In genomic region chr3:36944012-36944640, GRCh38 we compare ENCODE assay signal across 8 cellular contexts. TPM values are rescaled to one million over a fixed set of nuclear protein-coding genes. Genes with fewer than 3 reads are reported as not detected.
A peak's percentile ranks its signal among the peaks of the same experiment; 100 is the strongest.
DNase-seq lines count a peak whose midpoint lies in the region; ATAC-seq lines count a peak whose summit lies in the region.

No MANE protein-coding gene starts in this region.

- H3K4me3 Mint-ChIP-seq in activated naive CD4-positive, alpha-beta T cell treated with anti-CD3 and anti-CD28 coated beads, Interleukin-2, amount 50 U/mL, for 24 hours: peak overlapping the region; percentile 77

- peaks cover 4% of the 10 kb centered on the region for H3K9me3 Mint-ChIP-seq in activated naive CD4-positive, alpha-beta T cell treated with anti-CD3 and anti-CD28 coated beads, Interleukin-2, amount 50 U/mL, for 24 hours

- H3K27ac Mint-ChIP-seq in activated naive CD4-positive, alpha-beta T cell treated with anti-CD3 and anti-CD28 coated beads, Interleukin-2, amount 50 U/mL, for 24 hours: peak overlapping the region; percentile 59

- peaks cover 9% of the 10 kb centered on the region for H3K36me3 Mint-ChIP-seq in activated naive CD4-positive, alpha-beta T cell treated with anti-CD3 and anti-CD28 coated beads, Interleukin-2, amount 50 U/mL, for 24 hours

- DNase-seq in activated CD8-positive, alpha-beta memory T cell treated with anti-CD3 and anti-CD28 coated beads for 48 hours (ENCODE audit: low read depth in 2 of 3, low spot score in 2 of 3): peak in 2 of 3 experiments; percentile 5 to 35
- no peak for DNase-seq in activated CD8-positive, alpha-beta memory T cell treated with anti-CD3 and anti-CD28 coated beads for 24 hours
- peak; percentile 16 to 76 for DNase-seq in NCI-H526 (lab: John Stamatoyannopoulos, UW)
- peak in 41 of 42 donors; percentile 9 to 78 (median 63) for DNase-seq in head of caudate nucleus
- DNase-seq in nucleus accumbens (lab: John Stamatoyannopoulos, UW): peak in 49 of 56 donors; percentile 8 to 78 (median 37)
- DNase-seq in ureter (ENCODE audit: low spot score): peak; percentile 67

- intact Hi-C loops in head of caudate nucleus (cut with DNase I): no loop called here

- peaks cover 27% of the 10 kb centered on the region for H3K4me1 Mint-ChIP-seq in activated naive CD4-positive, alpha-beta T cell treated with anti-CD3 and anti-CD28 coated beads, Interleukin-2, amount 50 U/mL, for 24 hours

- peak; percentile 36 for ATAC-seq in HG02870 (IDR thresholded peaks at IDR 0.05; ENCODE audit: unreplicated experiment)

- H3K27me3 Mint-ChIP-seq in activated naive CD4-positive, alpha-beta T cell treated with anti-CD3 and anti-CD28 coated beads, Interleukin-2, amount 50 U/mL, for 24 hours: no peaks in the 10 kb centered on the region

RNA-seq across cellular contexts. Expression of gene TRANK1, which starts 0.7 kb away (rescaled TPM):
- total RNA-seq in ureter: 29.2 TPM

RNA-seq across cellular contexts. Expression of gene EPM2AIP1, which starts 48.8 kb away (rescaled TPM):
- 35.4 TPM for total RNA-seq in ureter

RNA-seq across cellular contexts. Expression of gene MLH1, which starts 49.2 kb away (rescaled TPM):
- 42.7 TPM for total RNA-seq in ureter
